Comparison of ENCODE assay signal across 1 cellular context in genomic region chr5:179795049-179795862, GRCh38.
TF ChIP-seq lines count a peak whose summit lies in the region.

No MANE protein-coding gene starts in this region.

TF ChIP-seq in WTC11, 78 proteins besides CTCF, POLR2A, EP300 and RAD21 (continued from another document):
- TF ChIP-seq, protein P1, sequence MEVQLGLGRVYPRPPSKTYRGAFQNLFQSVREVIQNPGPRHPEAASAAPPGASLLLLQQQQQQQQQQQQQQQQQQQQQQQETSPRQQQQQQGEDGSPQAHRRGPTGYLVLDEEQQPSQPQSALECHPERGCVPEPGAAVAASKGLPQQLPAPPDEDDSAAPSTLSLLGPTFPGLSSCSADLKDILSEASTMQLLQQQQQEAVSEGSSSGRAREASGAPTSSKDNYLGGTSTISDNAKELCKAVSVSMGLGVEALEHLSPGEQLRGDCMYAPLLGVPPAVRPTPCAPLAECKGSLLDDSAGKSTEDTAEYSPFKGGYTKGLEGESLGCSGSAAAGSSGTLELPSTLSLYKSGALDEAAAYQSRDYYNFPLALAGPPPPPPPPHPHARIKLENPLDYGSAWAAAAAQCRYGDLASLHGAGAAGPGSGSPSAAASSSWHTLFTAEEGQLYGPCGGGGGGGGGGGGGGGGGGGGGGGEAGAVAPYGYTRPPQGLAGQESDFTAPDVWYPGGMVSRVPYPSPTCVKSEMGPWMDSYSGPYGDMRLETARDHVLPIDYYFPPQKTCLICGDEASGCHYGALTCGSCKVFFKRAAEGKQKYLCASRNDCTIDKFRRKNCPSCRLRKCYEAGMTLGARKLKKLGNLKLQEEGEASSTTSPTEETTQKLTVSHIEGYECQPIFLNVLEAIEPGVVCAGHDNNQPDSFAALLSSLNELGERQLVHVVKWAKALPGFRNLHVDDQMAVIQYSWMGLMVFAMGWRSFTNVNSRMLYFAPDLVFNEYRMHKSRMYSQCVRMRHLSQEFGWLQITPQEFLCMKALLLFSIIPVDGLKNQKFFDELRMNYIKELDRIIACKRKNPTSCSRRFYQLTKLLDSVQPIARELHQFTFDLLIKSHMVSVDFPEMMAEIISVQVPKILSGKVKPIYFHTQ (CRISPR knock-in tag; IDR thresholded peaks at IDR 0.05): no peak
- TF ChIP-seq NR1H2 (CRISPR knock-in tag; IDR thresholded peaks at IDR 0.05) (no peak), MXD4 (CRISPR knock-in tag; IDR thresholded peaks at IDR 0.05; ENCODE audit: borderline replicate concordance) (no peak), ZNF423 (CRISPR knock-in tag; IDR thresholded peaks at IDR 0.05) (no peak), ZNF263 (CRISPR knock-in tag; IDR thresholded peaks at IDR 0.05; ENCODE audit: low read depth) (peak; percentile 75; the same call in 1 of the 2 replicates), ARID4B (CRISPR knock-in tag; IDR thresholded peaks at IDR 0.05; ENCODE audit: borderline replicate concordance) (peak; percentile 41; the same call in 1 of the 2 replicates), TCF7 (CRISPR knock-in tag; IDR thresholded peaks at IDR 0.05; ENCODE audit: low read depth) (no peak), GABPB1 (CRISPR knock-in tag; IDR thresholded peaks at IDR 0.05) (no peak), ATF6 (CRISPR knock-in tag; IDR thresholded peaks at IDR 0.05) (no peak), TEAD4 (CRISPR knock-in tag; IDR thresholded peaks at IDR 0.05) (no peak), ESRRA (CRISPR knock-in tag; IDR thresholded peaks at IDR 0.05; ENCODE audit: borderline replicate concordance) (0 out of 2 replicates have a peak, but pooled peaks have one; percentile 2), ZNF671 (CRISPR knock-in tag; IDR thresholded peaks at IDR 0.05) (no peak), TEAD1 (CRISPR knock-in tag; IDR thresholded peaks at IDR 0.05) (no peak), GTF2I (CRISPR knock-in tag; conservative IDR thresholded peaks at IDR 0.05) (no peak), FOXK1 (CRISPR knock-in tag; IDR thresholded peaks at IDR 0.05) (no peak), PRDM15 (CRISPR knock-in tag; IDR thresholded peaks at IDR 0.05) (no peak), ZNF219 (CRISPR knock-in tag; IDR thresholded peaks at IDR 0.05; ENCODE audit: borderline replicate concordance) (no peak), CREM (CRISPR knock-in tag; IDR thresholded peaks at IDR 0.05) (no peak), ATF2 (CRISPR knock-in tag; IDR thresholded peaks at IDR 0.05; ENCODE audit: borderline replicate concordance, low read depth) (no peak), ZNF532 (CRISPR knock-in tag; IDR thresholded peaks at IDR 0.05; ENCODE audit: borderline replicate concordance) (no peak), NFATC4 (CRISPR knock-in tag; IDR thresholded peaks at IDR 0.05) (no peak), ELF4 (CRISPR knock-in tag; IDR thresholded peaks at IDR 0.05; ENCODE audit: low read depth) (no peak), FOXJ3 (CRISPR knock-in tag; IDR thresholded peaks at IDR 0.05; ENCODE audit: borderline replicate concordance) (no peak), JUN (CRISPR knock-in tag; IDR thresholded peaks at IDR 0.05) (no peak), ZNF396 (CRISPR knock-in tag; IDR thresholded peaks at IDR 0.05; ENCODE audit: borderline replicate concordance) (no peak), IRF2 (CRISPR knock-in tag; IDR thresholded peaks at IDR 0.05; ENCODE audit: borderline replicate concordance, low read depth) (no peak)
- TF ChIP-seq, protein P2, sequence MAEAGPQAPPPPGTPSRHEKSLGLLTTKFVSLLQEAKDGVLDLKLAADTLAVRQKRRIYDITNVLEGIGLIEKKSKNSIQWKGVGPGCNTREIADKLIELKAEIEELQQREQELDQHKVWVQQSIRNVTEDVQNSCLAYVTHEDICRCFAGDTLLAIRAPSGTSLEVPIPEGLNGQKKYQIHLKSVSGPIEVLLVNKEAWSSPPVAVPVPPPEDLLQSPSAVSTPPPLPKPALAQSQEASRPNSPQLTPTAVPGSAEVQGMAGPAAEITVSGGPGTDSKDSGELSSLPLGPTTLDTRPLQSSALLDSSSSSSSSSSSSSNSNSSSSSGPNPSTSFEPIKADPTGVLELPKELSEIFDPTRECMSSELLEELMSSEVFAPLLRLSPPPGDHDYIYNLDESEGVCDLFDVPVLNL (CRISPR knock-in tag; IDR thresholded peaks at IDR 0.05; ENCODE audit: borderline replicate concordance, low read depth): peak; percentile 15; the same call in 1 of the 2 replicates
- TF ChIP-seq, protein P3, sequence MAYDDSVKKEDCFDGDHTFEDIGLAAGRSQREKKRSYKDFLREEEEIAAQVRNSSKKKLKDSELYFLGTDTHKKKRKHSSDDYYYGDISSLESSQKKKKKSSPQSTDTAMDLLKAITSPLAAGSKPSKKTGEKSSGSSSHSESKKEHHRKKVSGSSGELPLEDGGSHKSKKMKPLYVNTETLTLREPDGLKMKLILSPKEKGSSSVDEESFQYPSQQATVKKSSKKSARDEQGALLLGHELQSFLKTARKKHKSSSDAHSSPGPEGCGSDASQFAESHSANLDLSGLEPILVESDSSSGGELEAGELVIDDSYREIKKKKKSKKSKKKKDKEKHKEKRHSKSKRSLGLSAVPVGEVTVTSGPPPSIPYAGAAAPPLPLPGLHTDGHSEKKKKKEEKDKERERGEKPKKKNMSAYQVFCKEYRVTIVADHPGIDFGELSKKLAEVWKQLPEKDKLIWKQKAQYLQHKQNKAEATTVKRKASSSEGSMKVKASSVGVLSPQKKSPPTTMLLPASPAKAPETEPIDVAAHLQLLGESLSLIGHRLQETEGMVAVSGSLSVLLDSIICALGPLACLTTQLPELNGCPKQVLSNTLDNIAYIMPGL (CRISPR knock-in tag; IDR thresholded peaks at IDR 0.05): no peak
